In the genomic region with DNA sequence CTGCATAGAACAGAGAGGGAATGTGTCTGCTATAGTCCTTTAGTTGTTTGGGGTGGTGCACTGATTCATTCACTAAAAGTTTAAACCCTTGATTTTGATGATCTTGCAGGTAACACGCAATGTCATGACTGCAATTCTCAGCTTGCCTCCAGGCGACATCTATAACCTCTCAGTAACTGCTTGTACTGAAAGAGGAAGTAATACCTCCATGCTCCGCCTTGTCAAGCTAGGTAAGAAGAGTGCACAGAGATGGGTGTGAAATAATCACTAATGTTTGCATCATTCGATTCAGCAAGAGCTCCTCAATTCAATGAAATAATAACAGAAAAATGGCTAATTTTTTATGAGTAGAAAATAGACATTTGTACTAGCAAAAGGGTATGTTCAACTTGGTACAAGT, we compare ENCODE assay signal across 11 cellular contexts.
DNase-seq lines count a peak whose midpoint lies in the region; ATAC-seq and TF ChIP-seq lines count a peak whose summit lies in the region.
"Had no signal": no experiment of that assay in that cellular context is flagged by ENCODE, and none has a peak within 500 bp of the region (broad histone marks: within the 10 kb centered on the region; RNA-seq: fewer than 3 reads in every experiment).

No MANE protein-coding gene starts in this region.

- H3K79me2 ChIP-seq in PC-9 (ENCODE audit: low read depth): no peaks in the 10 kb centered on the region

- ATAC-seq in GM19468 (IDR thresholded peaks at IDR 0.05; ENCODE audit: extremely low read depth, unreplicated experiment): peak; percentile 99
- ATAC-seq in HG03103 (IDR thresholded peaks at IDR 0.05; ENCODE audit: low read depth, unreplicated experiment): peak; percentile 100

- H3K36me3 ChIP-seq in PC-9 (ENCODE audit: low read depth): no peaks in the 10 kb centered on the region

- H3K27me3 ChIP-seq in PC-9 (ENCODE audit: insufficient read depth, low read depth): no peaks in the 10 kb centered on the region

- no peak for TF ChIP-seq POLR2A in erythroblast (IDR thresholded peaks at IDR 0.05; ENCODE audit: low read length)

- CTCF ChIA-PET in PC-9 (lab: Charles Lee): interaction anchor here (0.5 to 1.1 kb wide), 2 partner anchors 249 to 842 kb away, joined by 3 to 7 read pairs; no protein-coding TSS in a partner anchor

- POLR2A ChIA-PET in PC-9 (lab: Charles Lee; ENCODE audit: unreplicated experiment): no interaction called here

- H3K9me2 ChIP-seq in PC-9 (ENCODE audit: insufficient read depth): no peaks in the 10 kb centered on the region

- intact Hi-C loops in PC-9 (cut with micrococcal nuclease; ENCODE audit: unreplicated experiment): loop anchor here (10.0 kb wide), 1 partner anchor 371 kb away; no protein-coding TSS in a partner anchor

- H3K27ac ChIP-seq in PC-9: no peak overlapping the region
- H3K27ac ChIP-seq: SK-N-MC had no signal

- TF ChIP-seq CTCF in GM12874 (IDR thresholded peaks at IDR 0.05; ENCODE audit: insufficient read depth, low read depth, low read length): peak; percentile 25; the same call in 1 of the 2 replicates
- no peak for TF ChIP-seq CTCF in PC-9 (conservative IDR thresholded peaks at IDR 0.05)

- no peaks in the 10 kb centered on the region for H3K9me3 ChIP-seq in PC-9 (ENCODE audit: insufficient read depth, low read depth)

- no TSS peak for BruUV-seq in PC-9 (replicated peaks; lab: Mats Ljungman, UMichigan)

- no peak overlapping the region for H2AFZ ChIP-seq in PC-9

- H3F3A ChIP-seq in PC-9 (ENCODE audit: insufficient read depth, low read depth): no peaks in the 10 kb centered on the region; the same call in 1 of the 2 replicates

- 0 out of 2 replicates have a peak, but pooled peaks cover 5% of the 10 kb centered on the region for H3K4me1 ChIP-seq in PC-9 (replicated peaks; ENCODE audit: insufficient read depth)

- DNase-seq in PC-9 (no peak), SKM-1 treated with dmso at 0.1 percent for 144 hours (lab: John Stamatoyannopoulos, UW; ENCODE audit: unreplicated experiment) (no peak), erythroblast (lab: John Stamatoyannopoulos, UW) (no peak), 8988T (no peak)
- no peak for DNase-seq in activated T-cell treated with anti-CD3 and anti-CD28 coated beads, Interleukin-2, amount 50 U/mL, for 1 hour
- DNase-seq: CD4-positive, alpha-beta T cell; nucleus accumbens had no signal

- H3K4me3 ChIP-seq in PC-9: no peak overlapping the region
- H3K4me3 ChIP-seq: SK-N-MC had no signal

- H3K4me2 ChIP-seq in PC-9: peak overlapping the region; percentile 31

- no peaks in the 10 kb centered on the region for H4K20me1 ChIP-seq in PC-9 (ENCODE audit: insufficient read depth)
